In the genomic region with DNA sequence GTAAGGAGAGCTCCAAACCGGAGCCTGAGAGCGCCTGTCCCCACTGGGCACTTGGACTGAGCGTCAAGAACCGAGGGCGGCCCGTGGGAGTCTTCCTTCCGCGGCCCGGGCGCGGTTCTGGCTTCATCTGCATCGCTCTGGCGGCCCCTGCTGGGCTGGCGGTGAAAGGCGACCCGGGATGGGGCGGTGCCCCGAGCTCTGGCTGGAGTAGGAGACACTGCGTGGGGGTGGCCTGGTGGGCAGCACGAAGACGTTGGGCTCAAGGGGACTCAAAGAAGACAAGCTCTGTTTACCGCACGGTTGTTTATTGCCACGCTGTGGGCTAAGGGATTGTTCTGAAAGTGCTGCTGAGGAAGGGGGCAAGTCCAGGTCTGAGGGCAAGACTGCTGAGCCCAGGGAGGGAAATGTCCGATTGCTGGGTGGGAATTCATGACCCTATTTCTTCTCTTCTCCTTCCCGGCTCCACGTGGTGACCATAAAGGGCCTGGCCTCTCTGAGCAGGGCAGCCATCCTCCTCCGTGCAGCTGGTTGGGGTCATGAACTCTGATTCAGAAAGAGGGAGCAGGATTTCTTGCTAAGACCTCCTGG, we compare ENCODE assay signal across 8 cellular contexts. TPM values are rescaled to one million over a fixed set of nuclear protein-coding genes. Genes with fewer than 3 reads are reported as not detected.
DNase-seq lines count a peak whose midpoint lies in the region; ATAC-seq and TF ChIP-seq lines count a peak whose summit lies in the region.

No MANE protein-coding gene starts in this region.

- no peaks in the 10 kb centered on the region for H3K79me2 ChIP-seq in ACC112 (ENCODE audit: control insufficient read depth, insufficient read depth, low read length, unreplicated experiment)

- TF ChIP-seq EP300 in upper lobe of left lung (IDR thresholded peaks at IDR 0.05) = no peak

- peaks cover 12% of the 10 kb centered on the region for H3K27me3 Mint-ChIP-seq in activated naive CD8-positive, alpha-beta T cell treated with anti-CD3 and anti-CD28 coated beads for 36 hours

- ATAC-seq in GM18520 (IDR thresholded peaks at IDR 0.05; ENCODE audit: unreplicated experiment) (peak; percentile 46), Right ventricle myocardium superior (ENCODE audit: poor library complexity) (peak; percentile 97), upper lobe of left lung (ENCODE audit: low FRiP score in 2 of 2) (peak; percentile 95 to 98)

- H3K36me3 Mint-ChIP-seq in activated naive CD8-positive, alpha-beta T cell treated with anti-CD3 and anti-CD28 coated beads for 36 hours = no peaks in the 10 kb centered on the region

- no peaks in the 10 kb centered on the region for H3K9me3 Mint-ChIP-seq in activated naive CD8-positive, alpha-beta T cell treated with anti-CD3 and anti-CD28 coated beads for 36 hours

- H3K4me1 Mint-ChIP-seq in activated naive CD8-positive, alpha-beta T cell treated with anti-CD3 and anti-CD28 coated beads for 36 hours = peaks cover 4% of the 10 kb centered on the region

- no peaks in the 10 kb centered on the region for H3K9me3 ChIP-seq in upper lobe of left lung

- H3K36me3 ChIP-seq in ACC112 (ENCODE audit: insufficient read depth, low read length) (no peaks in the 10 kb centered on the region), upper lobe of left lung (no peaks in the 10 kb centered on the region)

- TF ChIP-seq CTCF in upper lobe of left lung (IDR thresholded peaks at IDR 0.05) = peak; percentile 92 to 99 (median 94)

- H3K4me1 ChIP-seq in ACC112 (ENCODE audit: control insufficient read depth, insufficient read depth, low read length, unreplicated experiment) (peaks cover 20% of the 10 kb centered on the region), upper lobe of left lung (peaks cover 14 to 26% (median 21%) of the 10 kb centered on the region in 4 donors)

- no peak overlapping the region for H3K4me3 Mint-ChIP-seq in activated naive CD8-positive, alpha-beta T cell treated with anti-CD3 and anti-CD28 coated beads for 36 hours

- H3K27me3 ChIP-seq in ACC112 (ENCODE audit: insufficient read depth, low read length) = no peaks in the 10 kb centered on the region
- H3K27me3 ChIP-seq in upper lobe of left lung = no peaks in the 10 kb centered on the region

- H3K27ac Mint-ChIP-seq in activated naive CD8-positive, alpha-beta T cell treated with anti-CD3 and anti-CD28 coated beads for 36 hours = no peak overlapping the region

- H3K4me3 ChIP-seq in ACC112 (ENCODE audit: low read depth, low read length) = peak overlapping the region; percentile 42
- peak overlapping the region in 2 of 4 donors; percentile 27 to 28 for H3K4me3 ChIP-seq in upper lobe of left lung

- DNase-seq in HT-29 (ENCODE audit: low spot score) (peak; percentile 73), SW480 (ENCODE audit: low spot score) (peak; percentile 47), Right ventricle myocardium superior (peak; percentile 95), posterior vena cava (ENCODE audit: low spot score) (peak; percentile 97), upper lobe of left lung (peak; percentile 90 to 97)
- peak; percentile 84 for DNase-seq in activated naive CD8-positive, alpha-beta T cell treated with anti-CD3 and anti-CD28 coated beads for 36 hours

- H3K27ac ChIP-seq in ACC112 (ENCODE audit: low read depth, low read length) (0 out of 2 replicates have a peak overlapping the region, but pooled peaks have one; percentile 2), upper lobe of left lung (peak overlapping the region in 2 of 4 donors; percentile 62 to 64)

- intact Hi-C loops in Right ventricle myocardium superior (cut with DNase I) = loop anchor here (2.0 kb wide), 1 partner anchor 54 kb away; no protein-coding TSS in a partner anchor
- intact Hi-C loops in posterior vena cava (cut with DNase I) = loop anchor here (5.0 kb wide), 1 partner anchor 53 kb away; no protein-coding TSS in a partner anchor

- 7 to 11% methylated on average over 11 to 28 of the region's 28 CpGs for WGBS in upper lobe of left lung, 2 donors

- no peak for TF ChIP-seq POLR2A in upper lobe of left lung (IDR thresholded peaks at IDR 0.05)

- peak overlapping the region; percentile 55 for H2AFZ ChIP-seq in ACC112 (ENCODE audit: low read length, unreplicated experiment)

RNA-seq across cellular contexts. Expression of a gene that starts 29.8 kb away (rescaled TPM):
- 0.15 and 0.21 TPM in 2 replicates for total RNA-seq in HT-29 (2014; rRNA removed; shearing (Covaris generic))
- total RNA-seq in activated naive CD8-positive, alpha-beta T cell treated with anti-CD3 and anti-CD28 coated beads for 36 hours = under 1 TPM in 1 of 2 experiments, not detected in 1; 0.12 TPM
- total RNA-seq in Right ventricle myocardium superior = 7.5 TPM
- 10 to 100 TPM; 34.2 to 36.7 TPM for total RNA-seq in posterior vena cava
- 10 to 100 TPM in 3 of 6 donors, 1 to 10 TPM in 3; 8.2 to 38.8 (median 12.4) TPM for total RNA-seq in upper lobe of left lung

RNA-seq across cellular contexts. Expression of a gene that starts 57.2 kb away (rescaled TPM):
- 31.6 and 41.9 TPM in 2 replicates for total RNA-seq in HT-29 (2014; rRNA removed; shearing (Covaris generic))
- 10 to 100 TPM in 1 of 2 experiments, 1 to 10 TPM in 1; 9.6 to 10.0 TPM for total RNA-seq in activated naive CD8-positive, alpha-beta T cell treated with anti-CD3 and anti-CD28 coated beads for 36 hours
- 194 TPM for total RNA-seq in Right ventricle myocardium superior
- 100 to 1,000 TPM; 419 to 480 TPM for total RNA-seq in posterior vena cava
- total RNA-seq in upper lobe of left lung = 100 to 1,000 TPM in 5 of 6 donors, 10 to 100 TPM in 1; 76.5 to 214 (median 133) TPM

Comparison
In these comparisons a context has a peak if more than half of its experiments do, and no peak if none do; other contexts are left out.
1. ATAC-seq: peak in every context shown above with its lines; median percentile 97 in Right ventricle myocardium superior; 96 in upper lobe of left lung; 46 in GM18520.
2. DNase-seq: peak in every context shown above with its lines; median percentile 97 in posterior vena cava; 95 in Right ventricle myocardium superior; 94 in upper lobe of left lung; 84 in activated naive CD8-positive, alpha-beta T cell treated with anti-CD3 and anti-CD28 coated beads for 36 hours; 73 in HT-29; 47 in SW480.